12 cellular contexts compared by ENCODE assay signal in the genomic region with DNA sequence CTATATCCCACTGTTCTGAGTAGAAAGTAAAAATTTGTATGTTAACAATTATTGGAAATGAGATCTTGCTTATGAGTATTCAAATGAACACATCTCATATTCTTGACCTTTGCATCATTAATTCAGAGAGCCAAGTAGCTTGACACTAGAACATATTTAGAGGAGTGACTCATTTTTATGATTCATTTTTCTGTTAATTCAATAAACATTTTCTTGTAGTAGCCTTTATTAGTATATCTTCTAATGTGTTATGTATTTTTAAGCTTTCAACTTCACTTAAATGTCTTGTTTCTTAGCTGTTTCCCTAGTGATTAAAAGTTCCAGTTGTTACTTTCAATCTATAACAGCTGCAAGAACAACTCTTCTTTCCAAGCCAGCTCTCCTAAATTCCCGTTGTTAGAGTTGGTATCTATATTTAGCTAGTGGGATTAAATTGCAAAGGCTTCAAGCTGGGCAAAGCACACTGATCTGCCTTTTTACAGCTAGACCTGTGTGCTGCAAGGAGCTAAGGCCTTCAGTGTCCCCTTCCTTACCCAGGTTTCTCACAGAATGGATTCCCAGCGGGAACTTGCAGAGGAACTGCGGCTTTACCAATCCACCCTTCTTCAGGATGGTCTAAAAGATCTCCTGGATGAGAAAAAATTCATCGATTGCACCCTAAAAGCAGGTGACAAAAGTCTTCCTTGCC. TPM values are rescaled to one million over a fixed set of nuclear protein-coding genes. Genes with fewer than 3 reads are reported as not detected.
DNase-seq lines count a peak whose midpoint lies in the region; ATAC-seq and TF ChIP-seq lines count a peak whose summit lies in the region.
"Had no signal": no experiment of that assay in that cellular context is flagged by ENCODE, and none has a peak within 500 bp of the region (broad histone marks: within the 10 kb centered on the region; RNA-seq: fewer than 3 reads in every experiment).

A gene (plus strand): TSS at position 473 of the 688 bp plus-strand sequence. CDS start 77 bp downstream, at position 550.

- TF ChIP-seq CTCF in GM10266 (IDR thresholded peaks at IDR 0.05; ENCODE audit: control insufficient read depth, insufficient read depth, low read depth, missing control alignments): no peak

- peak; percentile 72 for DNase-seq in DMS53 (lab: John Stamatoyannopoulos, UW)
- DNase-seq in NCI-H345 treated with DMSO at 0.1 percent for 48 hours (lab: John Stamatoyannopoulos, UW; ENCODE audit: unreplicated experiment): peak; percentile 35
- peak; percentile 85 for DNase-seq in fibroblast of gingiva (ENCODE audit: low read depth)
- peak; percentile 98 for DNase-seq in myocyte (ENCODE audit: low read depth)
- no peak for DNase-seq in GM19240 (ENCODE audit: insufficient read length, low spot score)
- no peak for DNase-seq in GM10266 (ENCODE audit: extremely low spot score)
- no peak for DNase-seq in ecto neural progenitor cell (ENCODE audit: low spot score)
- DNase-seq: activated CD8-positive, alpha-beta T cell treated with anti-CD3 and anti-CD28 coated beads for 36 hours; amniotic stem cell; CD8-positive, alpha-beta T cell; NCI-H1436 treated with DMSO at 0.1 percent for 48 hours had no signal

- no peak for ATAC-seq in GM21619 (IDR thresholded peaks at IDR 0.05; ENCODE audit: unreplicated experiment)
- ATAC-seq: activated CD8-positive, alpha-beta T cell treated with anti-CD3 and anti-CD28 coated beads for 36 hours; CD8-positive, alpha-beta T cell had no signal

RNA-seq across cellular contexts. Expression of the gene that starts here (rescaled TPM):
- total RNA-seq in myocyte: 1,702 and 1,869 TPM in 2 replicates
- 209 TPM for polyA plus RNA-seq in myocyte (2012)
- total RNA-seq: CD8-positive, alpha-beta T cell had no signal

Comparison
In these comparisons a context has a peak if more than half of its experiments do, and no peak if none do; other contexts are left out.
1. DNase-seq: peak in DMS53 (single experiment), NCI-H345 treated with DMSO at 0.1 percent for 48 hours (single experiment), fibroblast of gingiva (single experiment) and myocyte (single experiment); none in GM19240 (single experiment), GM10266 (single experiment) and ecto neural progenitor cell (single experiment).